ENCODE assay signal across 1 cellular context in the genomic region with DNA sequence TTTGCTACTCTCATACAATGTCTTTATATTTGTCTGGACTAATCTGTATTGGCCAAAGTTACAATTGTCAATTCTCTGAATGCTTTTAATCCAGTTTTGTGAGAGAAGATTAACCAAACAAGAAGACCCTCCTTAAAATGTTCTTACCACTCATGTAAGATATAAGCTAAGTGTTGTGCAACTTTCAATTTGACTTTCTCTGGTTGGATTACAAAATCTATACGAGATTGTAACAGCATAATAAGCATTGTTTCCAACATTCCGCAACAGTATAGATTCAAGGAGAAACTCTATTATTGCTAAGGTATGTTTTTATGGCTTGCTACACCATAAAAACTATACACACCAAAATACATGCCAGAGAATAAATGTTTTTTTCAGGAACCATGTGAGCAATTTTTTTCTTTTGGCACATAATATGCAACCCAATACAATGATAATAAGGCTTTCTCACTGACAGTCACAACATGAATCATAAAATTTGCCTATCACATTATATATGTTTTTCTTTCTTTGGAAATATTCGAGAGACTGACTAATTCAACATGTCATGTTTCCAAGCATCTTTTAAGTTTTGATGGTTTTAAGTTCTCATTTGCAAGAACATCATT.
TF ChIP-seq lines count a peak whose summit lies in the region.

No MANE protein-coding gene starts in this region.

TF ChIP-seq in HepG2, 621 proteins besides CTCF, POLR2A, EP300 and RAD21 (continued from another document):
- TF ChIP-seq, protein P1, sequence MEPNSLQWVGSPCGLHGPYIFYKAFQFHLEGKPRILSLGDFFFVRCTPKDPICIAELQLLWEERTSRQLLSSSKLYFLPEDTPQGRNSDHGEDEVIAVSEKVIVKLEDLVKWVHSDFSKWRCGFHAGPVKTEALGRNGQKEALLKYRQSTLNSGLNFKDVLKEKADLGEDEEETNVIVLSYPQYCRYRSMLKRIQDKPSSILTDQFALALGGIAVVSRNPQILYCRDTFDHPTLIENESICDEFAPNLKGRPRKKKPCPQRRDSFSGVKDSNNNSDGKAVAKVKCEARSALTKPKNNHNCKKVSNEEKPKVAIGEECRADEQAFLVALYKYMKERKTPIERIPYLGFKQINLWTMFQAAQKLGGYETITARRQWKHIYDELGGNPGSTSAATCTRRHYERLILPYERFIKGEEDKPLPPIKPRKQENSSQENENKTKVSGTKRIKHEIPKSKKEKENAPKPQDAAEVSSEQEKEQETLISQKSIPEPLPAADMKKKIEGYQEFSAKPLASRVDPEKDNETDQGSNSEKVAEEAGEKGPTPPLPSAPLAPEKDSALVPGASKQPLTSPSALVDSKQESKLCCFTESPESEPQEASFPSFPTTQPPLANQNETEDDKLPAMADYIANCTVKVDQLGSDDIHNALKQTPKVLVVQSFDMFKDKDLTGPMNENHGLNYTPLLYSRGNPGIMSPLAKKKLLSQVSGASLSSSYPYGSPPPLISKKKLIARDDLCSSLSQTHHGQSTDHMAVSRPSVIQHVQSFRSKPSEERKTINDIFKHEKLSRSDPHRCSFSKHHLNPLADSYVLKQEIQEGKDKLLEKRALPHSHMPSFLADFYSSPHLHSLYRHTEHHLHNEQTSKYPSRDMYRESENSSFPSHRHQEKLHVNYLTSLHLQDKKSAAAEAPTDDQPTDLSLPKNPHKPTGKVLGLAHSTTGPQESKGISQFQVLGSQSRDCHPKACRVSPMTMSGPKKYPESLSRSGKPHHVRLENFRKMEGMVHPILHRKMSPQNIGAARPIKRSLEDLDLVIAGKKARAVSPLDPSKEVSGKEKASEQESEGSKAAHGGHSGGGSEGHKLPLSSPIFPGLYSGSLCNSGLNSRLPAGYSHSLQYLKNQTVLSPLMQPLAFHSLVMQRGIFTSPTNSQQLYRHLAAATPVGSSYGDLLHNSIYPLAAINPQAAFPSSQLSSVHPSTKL (CRISPR knock-in tag; IDR thresholded peaks at IDR 0.05): no peak
